Comparison of ENCODE assay signal across 11 cellular contexts in genomic region chr19:32887572-32887971, GRCh38. TPM values are rescaled to one million over a fixed set of nuclear protein-coding genes. Genes with fewer than 3 reads are reported as not detected.
"Had no signal": no experiment of that assay in that cellular context is flagged by ENCODE, and none has a peak within 500 bp of the region (broad histone marks: within the 10 kb centered on the region; RNA-seq: fewer than 3 reads in every experiment).

No MANE protein-coding gene starts in this region.

- H3K4me2 ChIP-seq: GM23338 had no signal

- H3K36me3 ChIP-seq: HAP-1 had no signal

- H3K4me1 ChIP-seq: HAP-1 had no signal

- FAIRE-seq: H1, H54 had no signal

- ATAC-seq: GM23338, HCT116 had no signal

- H3K4me3 ChIP-seq: GM23248, GM23338, HAP-1 had no signal

- H3K27ac ChIP-seq: GM23248 had no signal

- DNase-seq: GM23248, GOT3, H7, H9, HCEC 1CT, HFFc6 had no signal

RNA-seq across cellular contexts. Expression of gene SLC7A9, which starts 18.0 kb away (rescaled TPM):
- polyA plus RNA-seq: GM23248 had no signal
